In the genomic region with DNA sequence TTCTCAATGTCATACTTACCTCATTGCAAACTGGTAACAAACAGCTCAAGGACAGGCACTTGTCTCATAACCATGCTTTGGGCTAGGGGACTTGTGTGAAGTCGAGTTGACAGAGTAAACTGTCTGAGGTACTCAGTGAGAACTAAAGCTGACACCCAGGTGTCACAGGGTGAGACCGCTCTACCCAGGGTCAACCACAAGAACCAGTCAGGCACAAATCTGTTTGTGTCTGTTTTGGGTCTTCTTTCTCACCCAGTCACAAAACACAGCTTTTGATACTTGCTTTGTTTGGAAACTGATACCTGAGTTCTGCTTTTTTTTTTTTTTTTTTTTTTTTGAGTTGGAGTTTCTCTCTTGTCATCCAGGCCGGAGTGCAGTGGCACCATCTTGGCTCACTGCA, we compare ENCODE assay signal across 17 cellular contexts.
DNase-seq lines count a peak whose midpoint lies in the region; ATAC-seq and TF ChIP-seq lines count a peak whose summit lies in the region.
"Had no signal": no experiment of that assay in that cellular context is flagged by ENCODE, and none has a peak within 500 bp of the region (broad histone marks: within the 10 kb centered on the region; RNA-seq: fewer than 3 reads in every experiment).

No MANE protein-coding gene starts in this region.

- no peak overlapping the region for H3K4me3 ChIP-seq in hepatocyte
- H3K4me3 ChIP-seq: colonic mucosa, lung, psoas muscle, thyroid gland had no signal

- no peak overlapping the region for H3K27ac ChIP-seq in hepatocyte
- H3K27ac ChIP-seq: colonic mucosa, foreskin keratinocyte, psoas muscle, thyroid gland had no signal

- WGBS in hepatocyte (ENCODE audit: low lambda C conversion rate, missing lambda C conversion rate), result 97% methylated on average over 2 of the region's 3 CpGs

- H4K20me1 ChIP-seq in hepatocyte (ENCODE audit: insufficient read depth, poor library complexity, severe bottlenecking), result no peaks in the 10 kb centered on the region

- no peaks in the 10 kb centered on the region for H3K9me2 ChIP-seq in hepatocyte (replicated peaks; ENCODE audit: insufficient read depth)

- H2AFZ ChIP-seq in hepatocyte, result no peak overlapping the region

- TF ChIP-seq CTCF in GM10266 (IDR thresholded peaks at IDR 0.05; ENCODE audit: control insufficient read depth, insufficient read depth, low read depth, missing control alignments), result no peak
- no peak for TF ChIP-seq CTCF in hepatocyte (IDR thresholded peaks at IDR 0.05; ENCODE audit: poor library complexity)

- H3K36me3 ChIP-seq in hepatocyte (replicated peaks; ENCODE audit: insufficient read depth, low read depth), result no peaks in the 10 kb centered on the region
- H3K36me3 ChIP-seq: colonic mucosa, thyroid gland had no signal

- no peaks in the 10 kb centered on the region for H3K27me3 ChIP-seq in hepatocyte
- H3K27me3 ChIP-seq: colonic mucosa, foreskin keratinocyte, thyroid gland had no signal

- H3K4me2 ChIP-seq in hepatocyte, result no peak overlapping the region

- no peaks in the 10 kb centered on the region for H3K9me3 ChIP-seq in hepatocyte (ENCODE audit: low read depth)
- H3K9me3 ChIP-seq: colonic mucosa, psoas muscle, thyroid gland had no signal

- DNase-seq in GM10266 (ENCODE audit: extremely low spot score), result peak; percentile 57
- DNase-seq in GM19240 (ENCODE audit: insufficient read length, low spot score), result peak; percentile 69
- no peak for DNase-seq in NK-92 (lab: John Stamatoyannopoulos, UW; ENCODE audit: unreplicated experiment)
- DNase-seq in hepatocyte (ENCODE audit: low spot score), result no peak
- no peak for DNase-seq in cerebellum (ENCODE audit: low spot score)
- no peak for DNase-seq in dedifferentiated amniotic fluid mesenchymal stem cell (ENCODE audit: extremely low spot score)
- DNase-seq: activated naive CD4-positive, alpha-beta T cell; colonic mucosa; DND-41; foreskin keratinocyte; H7; NCI-H446; psoas muscle; thyroid gland had no signal

- peak; percentile 96 for ATAC-seq in HG02623 (IDR thresholded peaks at IDR 0.05; ENCODE audit: unreplicated experiment)
- peak; percentile 90 for ATAC-seq in HG03432 (IDR thresholded peaks at IDR 0.05; ENCODE audit: unreplicated experiment)
- ATAC-seq: foreskin keratinocyte, psoas muscle had no signal

- H3K4me1 ChIP-seq in hepatocyte (ENCODE audit: insufficient read depth), result peaks cover 3% of the 10 kb centered on the region
- H3K4me1 ChIP-seq: colonic mucosa, thyroid gland had no signal

- no peaks in the 10 kb centered on the region for H3K79me2 ChIP-seq in hepatocyte

Comparison
In these comparisons a context has a peak if more than half of its experiments do, and no peak if none do; other contexts are left out.
1. DNase-seq: peak in GM10266 (single experiment) and GM19240 (single experiment); none in NK-92 (single experiment), hepatocyte (single experiment), cerebellum (single experiment) and dedifferentiated amniotic fluid mesenchymal stem cell (single experiment).